ENCODE assay signal across 23 cellular contexts in the genomic region with DNA sequence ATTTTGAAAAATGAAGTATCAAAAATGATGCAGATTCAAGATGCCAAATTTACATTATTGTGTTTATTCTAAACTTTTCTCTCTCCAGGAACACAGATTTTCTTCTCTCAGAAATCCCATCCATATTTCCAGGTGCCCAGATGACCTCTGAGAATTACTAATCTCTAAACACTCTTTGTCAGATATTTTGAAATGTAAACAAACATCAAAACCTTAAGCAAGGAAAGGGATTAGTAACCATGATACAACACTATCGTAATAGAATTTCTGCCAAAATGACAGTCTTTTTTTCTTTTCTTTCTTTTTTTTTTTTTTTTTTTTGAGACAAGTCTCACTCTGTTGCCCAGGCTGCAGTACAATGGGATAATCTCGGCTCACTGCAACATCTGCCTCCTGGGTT.
"Had no signal": no experiment of that assay in that cellular context is flagged by ENCODE, and none has a peak within 500 bp of the region (broad histone marks: within the 10 kb centered on the region; RNA-seq: fewer than 3 reads in every experiment).

No MANE protein-coding gene starts in this region.

- H3K4me1 Mint-ChIP-seq: brain, memory B cell, neural progenitor cell had no signal

- H3K4me3 ChIP-seq: coronary artery, gastroesophageal sphincter, heart right ventricle, mucosa of descending colon, neural progenitor cell, tibial artery had no signal

- ATAC-seq: gastroesophageal sphincter, heart right ventricle, left ventricle myocardium superior, mucosa of descending colon had no signal

- H3K27ac Mint-ChIP-seq: activated CD4-positive, alpha-beta T cell treated with anti-CD3 and anti-CD28 coated beads, Interleukin-2, amount 10 ng/mL, durations not matched to agents 7 days and 5 days; brain; memory B cell; neural progenitor cell had no signal

- H3K9me3 Mint-ChIP-seq: activated CD4-positive, alpha-beta T cell treated with anti-CD3 and anti-CD28 coated beads, Interleukin-2, amount 10 ng/mL, durations not matched to agents 7 days and 5 days; brain; memory B cell; naive B cell; neural progenitor cell had no signal

- H3K4me3 Mint-ChIP-seq: activated CD4-positive, alpha-beta T cell treated with anti-CD3 and anti-CD28 coated beads, Interleukin-2, amount 10 ng/mL, durations not matched to agents 7 days and 5 days; brain; memory B cell; naive B cell; neural progenitor cell had no signal

- DNase-seq: activated CD4-positive, alpha-beta T cell treated with anti-CD3 and anti-CD28 coated beads, Interleukin-2, amount 10 ng/mL, durations not matched to agents 7 days and 5 days; activated CD4-positive, CD25-positive, alpha-beta regulatory T cell; activated naive CD4-positive, alpha-beta T cell; anterior cingulate cortex; erythroblast; heart right ventricle; left ventricle myocardium superior; mucosa of descending colon; naive B cell; stimulated activated CD4-positive, alpha-beta T cell treated with anti-CD3 and anti-CD28 coated beads, Interleukin-12 subunit alpha, Interleukin-12 subunit beta, amount 100 ng/mL, for 4 hours; stimulated activated CD4-positive, alpha-beta T cell treated with anti-CD3 and anti-CD28 coated beads, Interleukin-1b, Interleukin-23, amount 100 ng/mL, for 48 hours; stimulated activated CD8-positive, alpha-beta memory T cell treated with anti-CD3 and anti-CD28 coated beads, Interleukin-4, amount 100 ng/mL, for 48 hours; stimulated activated naive CD4-positive, alpha-beta T cell; substantia nigra; T-helper 1 cell; T1000; tibial artery had no signal

- H3K27me3 Mint-ChIP-seq: activated CD4-positive, alpha-beta T cell treated with anti-CD3 and anti-CD28 coated beads, Interleukin-2, amount 10 ng/mL, durations not matched to agents 7 days and 5 days; brain; memory B cell; naive B cell; progenitor cell of endocrine pancreas had no signal
